Comparison of ENCODE assay signal across 9 cellular contexts in the genomic region with DNA sequence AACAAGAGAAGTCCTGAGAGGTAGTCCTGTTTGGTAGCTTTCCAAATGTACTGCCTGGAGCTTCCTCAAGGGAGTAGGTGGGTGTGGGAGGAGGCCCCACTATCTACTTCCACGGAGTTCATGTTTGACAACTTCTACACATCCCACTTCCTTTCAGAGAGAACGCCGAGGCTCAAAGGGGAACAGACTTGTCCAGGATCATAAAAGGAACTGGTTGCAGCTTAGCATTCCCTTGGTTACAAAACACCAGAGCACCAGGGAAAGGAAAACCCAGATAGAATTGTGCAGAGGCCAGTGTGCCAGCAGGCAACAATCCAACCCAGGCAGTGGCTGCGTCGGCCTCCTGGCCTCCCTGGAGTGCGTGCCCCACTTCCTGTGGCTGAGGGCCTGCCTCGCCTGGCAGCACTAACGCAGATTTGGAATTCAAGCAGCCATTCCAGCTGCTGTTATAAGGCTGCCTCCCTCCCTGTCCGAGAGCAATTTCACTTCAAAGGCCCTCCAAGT. TPM values are rescaled to one million over a fixed set of nuclear protein-coding genes. Genes with fewer than 3 reads are reported as not detected.
DNase-seq lines count a peak whose midpoint lies in the region; ATAC-seq and TF ChIP-seq lines count a peak whose summit lies in the region.
"Had no signal": no experiment of that assay in that cellular context is flagged by ENCODE, and none has a peak within 500 bp of the region (broad histone marks: within the 10 kb centered on the region; RNA-seq: fewer than 3 reads in every experiment).

No MANE protein-coding gene starts in this region.

- TF ChIP-seq CTCF in HFFc6 (IDR thresholded peaks at IDR 0.05) (no peak), lower lobe of right lung (IDR thresholded peaks at IDR 0.05) (no peak), GM10248 (IDR thresholded peaks at IDR 0.05; ENCODE audit: control extremely low read depth, extremely low read depth, low read depth, missing control alignments) (no peak)

- ATAC-seq in lower lobe of right lung (peak; percentile 70 to 77), GM21423 (IDR thresholded peaks at IDR 0.05; ENCODE audit: unreplicated experiment) (no peak)
- ATAC-seq: stimulated activated effector memory CD8-positive, alpha-beta T cell treated with anti-CD3 and anti-CD28 coated beads, Interleukin-12 subunit alpha, Interleukin-12 subunit beta, amount 100 ng/mL, for 72 hours had no signal

- H3K27ac ChIP-seq in ACC112 (ENCODE audit: low read depth, low read length) (peak overlapping the region; percentile 45), lower lobe of right lung (peak overlapping the region; percentile 56)

- POLR2A ChIA-PET in GM10248 (lab: Yijun Ruan, JAX), result interaction anchor here (0.5 kb wide), 1 partner anchor 889 kb away, joined by 8 read pairs; no protein-coding TSS in a partner anchor

- peaks cover 6% of the 10 kb centered on the region; the same call in 1 of the 2 replicates for H3K36me3 Mint-ChIP-seq in HFFc6 (ENCODE audit: low read depth)

- CTCF ChIA-PET in GM10248 (lab: Yijun Ruan, JAX), result interaction anchor here (0.8 to 2.1 kb wide), 4 partner anchors 9 to 165 kb away, joined by 3 to 9 read pairs (median 4); no protein-coding TSS in a partner anchor

- H3K27me3 ChIP-seq in ACC112 (ENCODE audit: insufficient read depth, low read length) (peaks cover 23% of the 10 kb centered on the region), lower lobe of right lung (ENCODE audit: low read depth) (peaks cover 21% of the 10 kb centered on the region)

- H3K27me3 Mint-ChIP-seq in HFFc6 (ENCODE audit: insufficient read depth), result peaks cover 24% of the 10 kb centered on the region

- H3K4me3 ChIP-seq in ACC112 (ENCODE audit: low read depth, low read length) (no peak overlapping the region), lower lobe of right lung (no peak overlapping the region)

- no peaks in the 10 kb centered on the region for H3K36me3 ChIP-seq in ACC112 (ENCODE audit: insufficient read depth, low read length)
- peaks cover 15% of the 10 kb centered on the region for H3K36me3 ChIP-seq in lower lobe of right lung

- H3K9me3 ChIP-seq in lower lobe of right lung, result no peaks in the 10 kb centered on the region

- no peak overlapping the region for H2AFZ ChIP-seq in ACC112 (ENCODE audit: low read length, unreplicated experiment)

- H3K27ac Mint-ChIP-seq in HFFc6, result peak overlapping the region; percentile 92
- H3K27ac Mint-ChIP-seq: stimulated activated effector memory CD8-positive, alpha-beta T cell treated with anti-CD3 and anti-CD28 coated beads, Interleukin-12 subunit alpha, Interleukin-12 subunit beta, amount 100 ng/mL, for 72 hours had no signal

- H3K4me1 Mint-ChIP-seq in HFFc6 (ENCODE audit: low read depth), result peaks cover 32% of the 10 kb centered on the region

- no peaks in the 10 kb centered on the region for H3K79me2 ChIP-seq in ACC112 (ENCODE audit: control insufficient read depth, insufficient read depth, low read length, unreplicated experiment)

- peak overlapping the region; percentile 51; the same call in 1 of the 2 replicates for H3K4me3 Mint-ChIP-seq in HFFc6
- H3K4me3 Mint-ChIP-seq: stimulated activated effector memory CD8-positive, alpha-beta T cell treated with anti-CD3 and anti-CD28 coated beads, Interleukin-12 subunit alpha, Interleukin-12 subunit beta, amount 100 ng/mL, for 72 hours had no signal

- H3K4me1 ChIP-seq in ACC112 (ENCODE audit: control insufficient read depth, insufficient read depth, low read length, unreplicated experiment) (peaks cover 19% of the 10 kb centered on the region), lower lobe of right lung (peaks cover 42% of the 10 kb centered on the region)

- H3K9me3 Mint-ChIP-seq in HFFc6, result no peaks in the 10 kb centered on the region
- H3K9me3 Mint-ChIP-seq: stimulated activated effector memory CD8-positive, alpha-beta T cell treated with anti-CD3 and anti-CD28 coated beads, Interleukin-12 subunit alpha, Interleukin-12 subunit beta, amount 100 ng/mL, for 72 hours had no signal

- intact Hi-C loops in lower lobe of right lung (cut with DNase I), result no loop called here

- DNase-seq in HFFc6, result peak; percentile 51
- DNase-seq in astrocyte of the hippocampus (ENCODE audit: low read depth, low spot score), result peak; percentile 76
- DNase-seq in lower lobe of right lung, result peak; percentile 80
- DNase-seq in GM10248 (ENCODE audit: extremely low spot score), result no peak
- DNase-seq in NCI-H526 treated with DMSO at 0.1 percent for 48 hours (lab: John Stamatoyannopoulos, UW), result no peak
- DNase-seq in cerebellar nuclear complex (lab: John Stamatoyannopoulos, UW), result no peak

RNA-seq across cellular contexts. Expression of gene RAP1GAP, which starts 4.2 kb away (rescaled TPM):
- total RNA-seq in HFFc6 (2021; fragmentation: NEBNext Ultra II Directional; extraction: Animal tissue kit (Norgen Biotek cat#: 25700)), result under 1 TPM in 2 of 6 experiments, not detected in 4; 0.07 to 0.19 TPM
- total RNA-seq in lower lobe of right lung, result 33.7 TPM

Comparison
In these comparisons a context has a peak if more than half of its experiments do, and no peak if none do; other contexts are left out.
1. DNase-seq: peak in HFFc6 (single experiment), astrocyte of the hippocampus (single experiment) and lower lobe of right lung (single experiment); none in GM10248 (single experiment), NCI-H526 treated with DMSO at 0.1 percent for 48 hours (single experiment) and cerebellar nuclear complex (0 of 2).
2. RNA of gene RAP1GAP, which starts 4.2 kb away (total RNA-seq): 33.7 TPM in lower lobe of right lung (single experiment); 0.07 to 0.19 TPM in HFFc6; every median in the first group is over 10 times any median in the second.